ENCODE assay signal across 8 cellular contexts in the genomic region with DNA sequence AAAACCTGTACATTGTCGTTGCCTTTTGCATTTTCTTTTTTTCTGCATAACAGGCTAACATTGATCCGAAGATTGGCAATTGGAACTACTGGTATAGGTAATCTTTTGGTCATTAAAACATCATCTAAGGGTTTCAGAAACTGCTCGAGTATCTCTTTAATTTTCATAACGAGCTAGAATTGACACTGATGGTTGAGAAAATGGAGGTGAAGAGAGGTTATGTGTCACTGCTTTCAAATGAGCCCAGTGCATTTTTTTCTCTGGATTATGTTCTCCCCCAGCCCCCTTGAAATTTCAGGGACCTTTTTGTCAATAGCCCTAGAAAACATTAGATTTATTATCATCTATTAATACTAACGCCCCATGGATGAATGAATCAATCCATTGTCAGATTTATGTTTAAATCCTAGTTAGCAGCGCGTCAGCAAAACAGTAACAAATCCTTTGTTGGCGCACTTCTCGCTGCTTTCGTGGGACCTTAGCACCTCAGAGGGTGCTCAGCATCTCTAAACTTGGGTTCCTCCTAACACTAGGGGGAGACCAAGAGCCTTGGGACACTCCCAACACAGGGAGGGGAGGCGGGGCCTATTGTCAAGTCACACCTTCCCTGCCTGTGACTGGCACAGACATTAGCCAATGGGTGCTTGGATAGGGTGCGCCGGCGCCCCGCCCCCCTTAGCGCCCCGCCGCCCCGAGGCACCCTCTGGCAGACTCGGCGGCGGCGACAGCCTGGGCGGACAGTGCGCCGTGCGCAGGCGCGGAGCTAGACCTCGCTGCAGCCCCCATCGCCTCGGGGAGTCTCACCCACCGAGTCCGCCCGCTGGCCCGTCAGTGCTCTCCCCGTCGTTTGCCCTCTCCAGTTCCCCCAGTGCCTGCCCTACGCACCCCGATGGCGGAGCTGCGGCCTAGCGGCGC. TPM values are rescaled to one million over a fixed set of nuclear protein-coding genes. Genes with fewer than 3 reads are reported as not detected.
DNase-seq lines count a peak whose midpoint lies in the region; ATAC-seq, FAIRE-seq and TF ChIP-seq lines count a peak whose summit lies in the region.

Gene SUFU (plus strand): TSS at position 709 of the 915 bp plus-strand sequence. CDS start 181 bp downstream, at position 890.

- no peaks in the 10 kb centered on the region for H3K9me3 Mint-ChIP-seq in nephron progenitor cell
- H3K9me3 Mint-ChIP-seq in stimulated activated naive CD8-positive, alpha-beta T cell treated with anti-CD3 and anti-CD28 coated beads, Interleukin-15, amount 100 ng/mL, for 72 hours, result no peaks in the 10 kb centered on the region

- H3K36me3 Mint-ChIP-seq in nephron progenitor cell (ENCODE audit: low read depth), result peaks cover 12% of the 10 kb centered on the region

- in situ Hi-C loops in G401 (cut with HindIII; ENCODE audit: low sequenced_read_pairs), result loop anchor here (10.0 kb wide), 1 partner anchor 101 kb away; no protein-coding TSS in a partner anchor

- peak; percentile 62 for ATAC-seq in RWPE2 (ENCODE audit: low read depth)
- ATAC-seq in stimulated activated naive CD8-positive, alpha-beta T cell treated with anti-CD3 and anti-CD28 coated beads, Interleukin-15, amount 100 ng/mL, for 72 hours, result peak; percentile 84

- H3K27me3 ChIP-seq in RWPE2 (ENCODE audit: insufficient read depth, poor library complexity, severe bottlenecking), result no peaks in the 10 kb centered on the region

- no peak for FAIRE-seq in H54 (lab: Jason Lieb, UNC)

- H3K9me3 ChIP-seq in RWPE2 (ENCODE audit: severe bottlenecking), result no peaks in the 10 kb centered on the region

- TF ChIP-seq POLR2A in H54 (IDR thresholded peaks at IDR 0.05; ENCODE audit: low read depth, low read length), result peak; percentile 95

- peak; percentile 99 for DNase-seq in G401 (ENCODE audit: low spot score)
- DNase-seq in H54 (ENCODE audit: insufficient read length, low spot score), result peak; percentile 84
- DNase-seq in LoVo (ENCODE audit: low spot score), result peak; percentile 97
- DNase-seq in RWPE2 (ENCODE audit: low spot score), result peak; percentile 97
- DNase-seq in activated T-helper 9 cell treated with anti-CD3 and anti-CD28 coated beads, Interleukin-2, amount 50 U/mL, for 16 hours (ENCODE audit: low read depth), result peak; percentile 96
- DNase-seq in fibroblast of the conjunctiva (ENCODE audit: low read depth), result peak; percentile 99
- DNase-seq in nephron progenitor cell, result peak; percentile 99
- peak; percentile 98 for DNase-seq in stimulated activated naive CD8-positive, alpha-beta T cell treated with anti-CD3 and anti-CD28 coated beads, Interleukin-15, amount 100 ng/mL, for 72 hours

- H3K27ac ChIP-seq in RWPE2 (ENCODE audit: poor library complexity, severe bottlenecking), result peak within 1 kb of the TSS; percentile 5

- peaks cover 50% of the 10 kb centered on the region for H3K4me1 Mint-ChIP-seq in nephron progenitor cell
- peaks cover 44% of the 10 kb centered on the region for H3K4me1 Mint-ChIP-seq in stimulated activated naive CD8-positive, alpha-beta T cell treated with anti-CD3 and anti-CD28 coated beads, Interleukin-15, amount 100 ng/mL, for 72 hours

- peak; percentile 97 for TF ChIP-seq CTCF in RWPE2 (IDR thresholded peaks at IDR 0.05; ENCODE audit: poor library complexity, severe bottlenecking)
- peak; percentile 95 for TF ChIP-seq CTCF in nephron progenitor cell (IDR thresholded peaks at IDR 0.05)

- peak within 1 kb of the TSS; percentile 70 for H3K4me3 ChIP-seq in RWPE2 (ENCODE audit: severe bottlenecking)

- H3K27ac Mint-ChIP-seq in nephron progenitor cell, result peak within 1 kb of the TSS; percentile 95
- H3K27ac Mint-ChIP-seq in stimulated activated naive CD8-positive, alpha-beta T cell treated with anti-CD3 and anti-CD28 coated beads, Interleukin-15, amount 100 ng/mL, for 72 hours, result peak within 1 kb of the TSS; percentile 89 to 93

- H3K4me3 Mint-ChIP-seq in nephron progenitor cell, result no peak within 1 kb of the TSS
- H3K4me3 Mint-ChIP-seq in stimulated activated naive CD8-positive, alpha-beta T cell treated with anti-CD3 and anti-CD28 coated beads, Interleukin-15, amount 100 ng/mL, for 72 hours, result no peak within 1 kb of the TSS

- H3K27me3 Mint-ChIP-seq in nephron progenitor cell (ENCODE audit: low read depth, poor library complexity), result no peaks in the 10 kb centered on the region
- H3K27me3 Mint-ChIP-seq in stimulated activated naive CD8-positive, alpha-beta T cell treated with anti-CD3 and anti-CD28 coated beads, Interleukin-15, amount 100 ng/mL, for 72 hours, result no peaks in the 10 kb centered on the region

- H3K36me3 ChIP-seq in RWPE2 (ENCODE audit: low read depth), result no peaks in the 10 kb centered on the region; the same call in 1 of the 2 replicates

- peaks cover 7% of the 10 kb centered on the region for H3K4me1 ChIP-seq in RWPE2 (ENCODE audit: insufficient read depth, poor library complexity, severe bottlenecking)

RNA-seq across cellular contexts. Expression of gene SUFU, which starts in this region (rescaled TPM):
- 1.7 and 2.4 TPM in 2 replicates for total RNA-seq in G401 (2014; rRNA removed; shearing (Covaris generic))

Comparison
In these comparisons a context has a peak if more than half of its experiments do, and no peak if none do; other contexts are left out.
1. Peak in every context shown above with its lines: DNase-seq, ATAC-seq, H3K4me3 ChIP-seq and H3K27ac ChIP-seq.